8 cellular contexts compared by ENCODE assay signal in the genomic region with DNA sequence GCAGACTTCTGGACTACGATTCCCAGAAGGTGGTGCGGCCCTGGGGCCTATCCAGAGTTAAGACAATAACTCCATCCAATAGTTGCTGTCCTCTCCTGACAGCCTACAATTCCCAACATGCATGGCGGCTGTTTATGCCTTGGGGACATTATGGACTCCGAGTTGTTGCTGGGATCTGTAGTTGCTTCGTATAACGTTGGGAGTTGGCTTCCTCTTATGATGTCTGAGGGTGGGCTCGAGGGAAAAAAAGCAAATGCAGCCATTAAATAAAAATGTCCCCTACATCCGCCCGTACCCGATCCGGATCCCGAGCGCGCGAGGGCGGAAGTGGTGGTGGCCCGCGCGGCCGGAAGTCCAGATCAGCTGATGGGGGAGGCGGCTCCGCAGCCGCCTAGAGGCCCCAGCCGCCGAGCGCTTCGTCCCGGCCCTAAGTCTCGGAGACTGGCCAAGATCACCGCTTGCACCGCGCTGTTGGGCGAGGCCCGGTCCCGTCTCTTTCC. TPM values are rescaled to one million over a fixed set of nuclear protein-coding genes. Genes with fewer than 3 reads are reported as not detected.
DNase-seq lines count a peak whose midpoint lies in the region; ATAC-seq and TF ChIP-seq lines count a peak whose summit lies in the region.

Gene ZSWIM8, plus strand, starts transcription at position 386 of the 500 bp plus-strand sequence. CDS start 273 bp downstream, outside the sequence.

- peak within 1 kb of the TSS; percentile 92 for H3K27ac Mint-ChIP-seq in central memory CD8-positive, alpha-beta T cell (ENCODE audit: low read depth)

- no peaks in the 10 kb centered on the region for H3K27me3 ChIP-seq in spleen (replicated peaks in 1 of 7)

- H3K36me3 ChIP-seq in spleen, result peaks cover 0 to 34% (median 16%) of the 10 kb centered on the region in 6 donors

- DNase-seq in AG09309 (ENCODE audit: low read depth) (peak; percentile 88), NCI-H446 (lab: John Stamatoyannopoulos, UW) (peak; percentile 53 to 82), inferior parietal cortex (ENCODE audit: extremely low spot score) (peak; percentile 98), spleen (peak; percentile 97)
- DNase-seq in activated CD4-positive, CD25-positive, alpha-beta regulatory T cell treated with anti-CD3 and anti-CD28 coated beads, Interleukin-2, amount 50 U/mL, for 16 hours (ENCODE audit: low read depth, low spot score), result peak; percentile 72
- peak; percentile 60 to 79 for DNase-seq in central memory CD8-positive, alpha-beta T cell (ENCODE audit: low spot score in 2 of 2)

- H3K4me1 Mint-ChIP-seq in central memory CD8-positive, alpha-beta T cell, result peaks cover 46% of the 10 kb centered on the region

- H3K27me3 Mint-ChIP-seq in central memory CD8-positive, alpha-beta T cell, result no peaks in the 10 kb centered on the region

- H3K9me3 ChIP-seq in spleen, result no peaks in the 10 kb centered on the region

- no peaks in the 10 kb centered on the region for H3K9me3 Mint-ChIP-seq in central memory CD8-positive, alpha-beta T cell

- H3K4me3 ChIP-seq in AG09309 (ENCODE audit: control insufficient read depth, low read depth, low read length) (peak within 1 kb of the TSS; percentile 67), spleen (peak within 1 kb of the TSS; percentile 67 to 98 (median 92))

- peak within 1 kb of the TSS; percentile 72 to 98 (median 94) for H3K27ac ChIP-seq in spleen

- peaks cover 42 to 81% (median 72%) of the 10 kb centered on the region in 6 donors for H3K4me1 ChIP-seq in spleen

- peak within 1 kb of the TSS; percentile 89 for H3K4me3 Mint-ChIP-seq in central memory CD8-positive, alpha-beta T cell

- WGBS in spleen, 5 donors, result 0 to 1% (median 1%) methylated on average over 13 to 35 of the region's 35 CpGs

- ATAC-seq in GM19025 (IDR thresholded peaks at IDR 0.05; ENCODE audit: low read depth, unreplicated experiment), result peak; percentile 65
- ATAC-seq in HG03342 (IDR thresholded peaks at IDR 0.05; ENCODE audit: unreplicated experiment), result peak; percentile 78
- ATAC-seq in central memory CD8-positive, alpha-beta T cell (replicated peaks; ENCODE audit: extremely low read depth, poor library complexity, severe bottlenecking), result peak; percentile 83

- H3K36me3 Mint-ChIP-seq in central memory CD8-positive, alpha-beta T cell (ENCODE audit: insufficient read depth), result peaks cover 24% of the 10 kb centered on the region

- TF ChIP-seq CTCF in AG09309 (IDR thresholded peaks at IDR 0.05; ENCODE audit: control insufficient read depth, insufficient read depth, low read depth, low read length, missing control alignments) (no peak), spleen (IDR thresholded peaks at IDR 0.05 in 8 of 11, conservative IDR thresholded peaks at IDR 0.05 in 3 of 11) (peak in 6 of 11 experiments; percentile 22 to 37 (median 31))

- intact Hi-C loops in spleen (cut with DNase I; ENCODE audit: low total_unique reads), result no loop called here

- TF ChIP-seq POLR2A in spleen (IDR thresholded peaks at IDR 0.05), result peak in 1 of 3 donors; percentile 62

RNA-seq across cellular contexts. Expression of gene ZSWIM8, which starts in this region (rescaled TPM):
- total RNA-seq in spleen, result 100 to 1,000 TPM in 6 of 7 donors, 10 to 100 TPM in 1; 97.0 to 141 (median 129) TPM
- polyA plus RNA-seq in spleen, result 100 to 1,000 TPM in 2 of 3 donors, 10 to 100 TPM in 1; 51.5 to 109 (median 101) TPM

Comparison
In these comparisons a context has a peak if more than half of its experiments do, and no peak if none do; other contexts are left out.
1. Peak in every context shown above with its lines: DNase-seq, ATAC-seq, H3K4me3 ChIP-seq and H3K27ac ChIP-seq.